Comparison of ENCODE assay signal across 10 cellular contexts in the genomic region with DNA sequence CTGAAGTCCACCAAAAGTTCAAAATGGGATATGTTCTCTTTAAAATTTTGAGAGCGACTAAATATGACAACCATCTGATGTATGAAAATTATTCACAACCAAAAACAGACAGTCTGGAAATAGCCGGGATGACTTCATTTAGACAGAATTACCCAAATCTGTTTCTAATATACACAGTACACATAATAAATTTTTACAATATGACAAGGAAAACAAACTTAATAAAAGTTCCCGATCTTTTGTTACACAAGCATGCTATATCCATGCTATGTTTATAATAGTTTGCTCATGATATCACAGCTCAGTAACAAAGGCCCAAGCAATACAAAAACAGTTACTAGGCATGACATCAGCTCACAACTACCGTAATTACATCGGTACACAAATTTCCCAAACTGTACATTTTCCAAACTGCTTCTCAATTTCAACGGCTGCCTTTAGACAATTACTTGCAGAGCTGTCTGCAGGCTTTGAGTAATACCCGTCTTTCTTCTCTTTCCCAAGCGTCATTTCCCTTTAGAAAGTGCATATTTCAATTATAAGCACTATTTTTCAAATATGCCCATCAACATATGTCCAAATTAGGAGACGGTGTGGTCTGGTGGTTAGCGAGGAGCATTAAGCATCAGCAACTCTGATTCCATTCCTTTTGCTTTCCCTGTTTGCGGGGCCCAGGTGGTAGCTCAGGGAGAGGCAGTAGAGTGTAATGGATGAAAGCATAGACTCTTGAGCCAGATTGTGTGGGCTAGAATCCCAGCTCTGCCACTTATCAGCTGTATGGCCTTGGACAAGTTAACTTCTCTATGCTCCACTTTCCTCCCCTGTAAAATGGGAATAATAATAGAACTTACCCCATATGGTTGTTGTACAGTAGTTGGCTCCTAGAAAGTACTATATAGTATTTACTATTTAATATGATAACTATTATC.
A peak's percentile ranks its signal among the peaks of the same experiment; 100 is the strongest.
DNase-seq lines count a peak whose midpoint lies in the region; ATAC-seq and TF ChIP-seq lines count a peak whose summit lies in the region.
"Had no signal": no experiment of that assay in that cellular context is flagged by ENCODE, and none has a peak within 500 bp of the region (broad histone marks: within the 10 kb centered on the region; RNA-seq: fewer than 3 reads in every experiment).

No MANE protein-coding gene starts in this region.

- CTCF ChIA-PET in activated CD4-positive, alpha-beta T cell treated with anti-CD3 and anti-CD28 coated beads, Interleukin-2, amount 10 ng/mL, durations not matched to agents 7 days and 5 days (lab: Charles Lee), result interaction anchor here (0.6 to 1.4 kb wide), 4 partner anchors 11 to 340 kb away, joined by 3 to 4 read pairs (median 4); no protein-coding TSS in a partner anchor

- no peaks in the 10 kb centered on the region for H3K27me3 Mint-ChIP-seq in activated CD4-positive, alpha-beta T cell treated with anti-CD3 and anti-CD28 coated beads, Interleukin-2, amount 10 ng/mL, durations not matched to agents 7 days and 5 days
- H3K27me3 Mint-ChIP-seq in activated naive CD8-positive, alpha-beta T cell treated with anti-CD3 and anti-CD28 coated beads, Interleukin-2, amount 10 ng/mL, durations not matched to agents 7 days and 5 days, result no peaks in the 10 kb centered on the region
- H3K27me3 Mint-ChIP-seq in natural killer cell treated with Interleukin-12 subunit alpha and Interleukin-12 subunit beta and Interleukin-15 and Interleukin-18, amount 100 ng/mL, for 72 hours, result no peaks in the 10 kb centered on the region

- TF ChIP-seq POLR2A in transverse colon (IDR thresholded peaks at IDR 0.05), result no peak

- peaks cover 47% of the 10 kb centered on the region for H3K36me3 Mint-ChIP-seq in activated CD4-positive, alpha-beta T cell treated with anti-CD3 and anti-CD28 coated beads, Interleukin-2, amount 10 ng/mL, durations not matched to agents 7 days and 5 days (ENCODE audit: low read depth)
- H3K36me3 Mint-ChIP-seq in activated naive CD8-positive, alpha-beta T cell treated with anti-CD3 and anti-CD28 coated beads, Interleukin-2, amount 10 ng/mL, durations not matched to agents 7 days and 5 days, result peaks cover 42% of the 10 kb centered on the region
- no peaks in the 10 kb centered on the region for H3K36me3 Mint-ChIP-seq in natural killer cell treated with Interleukin-12 subunit alpha and Interleukin-12 subunit beta and Interleukin-15 and Interleukin-18, amount 100 ng/mL, for 72 hours

- H3K27ac ChIP-seq in transverse colon, result peak overlapping the region; percentile 58 to 79 (median 66)
- H3K27ac ChIP-seq: BLaER1 treated with 17β-estradiol and CSF1 and Interleukin-3, amounts not matched to agents 10 nM and 100 nM had no signal

- TF ChIP-seq CTCF in transverse colon (IDR thresholded peaks at IDR 0.05), result no peak

- H3K27ac Mint-ChIP-seq in activated CD4-positive, alpha-beta T cell treated with anti-CD3 and anti-CD28 coated beads, Interleukin-2, amount 10 ng/mL, durations not matched to agents 7 days and 5 days, result no peak overlapping the region
- peak overlapping the region; percentile 36 for H3K27ac Mint-ChIP-seq in activated naive CD8-positive, alpha-beta T cell treated with anti-CD3 and anti-CD28 coated beads, Interleukin-2, amount 10 ng/mL, durations not matched to agents 7 days and 5 days
- peak overlapping the region in 1 of 2 donors; percentile 54 for H3K27ac Mint-ChIP-seq in natural killer cell treated with Interleukin-12 subunit alpha and Interleukin-12 subunit beta and Interleukin-15 and Interleukin-18, amount 100 ng/mL, for 72 hours

- H3K36me3 ChIP-seq in transverse colon, result no peaks in the 10 kb centered on the region

- DNase-seq in activated CD4-positive, alpha-beta T cell treated with anti-CD3 and anti-CD28 coated beads, Interleukin-2, amount 10 ng/mL, durations not matched to agents 7 days and 5 days, result no peak
- DNase-seq in activated CD4-positive, alpha-beta T cell treated with anti-CD3 and anti-CD28 coated beads, Interleukin-2, amount 50 U/mL, for 4 hours, result no peak
- DNase-seq in activated naive CD8-positive, alpha-beta T cell treated with anti-CD3 and anti-CD28 coated beads, Interleukin-2, amount 10 ng/mL, durations not matched to agents 7 days and 5 days, result no peak
- peak; percentile 48 for DNase-seq in hepatic stellate cell (ENCODE audit: low spot score)
- DNase-seq in transverse colon, result no peak
- no peak for DNase-seq in SHP77 treated with DMSO at 0.1 percent for 48 hours (lab: John Stamatoyannopoulos, UW)
- no peak for DNase-seq in natural killer cell treated with Interleukin-12 subunit alpha and Interleukin-12 subunit beta and Interleukin-15 and Interleukin-18, amount 100 ng/mL, for 72 hours (ENCODE audit: low spot score)
- DNase-seq: stimulated activated naive CD4-positive, alpha-beta T cell treated with Interleukin-2 at 50 U/mL for 16 hours had no signal

- H3K4me1 ChIP-seq in transverse colon, result peaks cover 12 to 79% (median 37%) of the 10 kb centered on the region in 4 donors

- in situ Hi-C loops in transverse colon (cut with MboI; ENCODE audit: low pct_ligation_motif_present in 1 of 4, low pct_unique_long_range_greater_than_20kb in 1 of 4, low sequenced_read_pairs in 3 of 4), result no loop called here

- no peaks in the 10 kb centered on the region for H3K9me3 ChIP-seq in transverse colon
- H3K9me3 ChIP-seq: BLaER1 treated with 17β-estradiol and CSF1 and Interleukin-3, amounts not matched to agents 10 nM and 100 nM had no signal

- POLR2A ChIA-PET in activated CD4-positive, alpha-beta T cell treated with anti-CD3 and anti-CD28 coated beads, Interleukin-2, amount 10 ng/mL, durations not matched to agents 7 days and 5 days (lab: Charles Lee), result no interaction called here
- POLR2A ChIA-PET in activated naive CD8-positive, alpha-beta T cell treated with anti-CD3 and anti-CD28 coated beads, Interleukin-2, amount 10 ng/mL, durations not matched to agents 7 days and 5 days (lab: Charles Lee), result interaction anchor here (0.6 kb wide), 1 partner anchor 25 kb away, joined by 3 read pairs; no protein-coding TSS in a partner anchor

- TF ChIP-seq EP300 in transverse colon (IDR thresholded peaks at IDR 0.05; ENCODE audit: low read depth), result no peak

- no peaks in the 10 kb centered on the region for H3K27me3 ChIP-seq in transverse colon
- H3K27me3 ChIP-seq: BLaER1 treated with 17β-estradiol and CSF1 and Interleukin-3, amounts not matched to agents 10 nM and 100 nM had no signal

- intact Hi-C loops in transverse colon (cut with DNase I; ENCODE audit: low total_unique reads), result no loop called here

- 40 to 43% methylated on average over 11 of the region's 11 CpGs for WGBS in transverse colon (ENCODE audit: low coverage in 1 of 2), 2 donors

- peaks cover 61% of the 10 kb centered on the region for H3K4me1 Mint-ChIP-seq in activated CD4-positive, alpha-beta T cell treated with anti-CD3 and anti-CD28 coated beads, Interleukin-2, amount 10 ng/mL, durations not matched to agents 7 days and 5 days
- H3K4me1 Mint-ChIP-seq in activated naive CD8-positive, alpha-beta T cell treated with anti-CD3 and anti-CD28 coated beads, Interleukin-2, amount 10 ng/mL, durations not matched to agents 7 days and 5 days, result peaks cover 61% of the 10 kb centered on the region
- peaks cover 60 to 71% of the 10 kb centered on the region in 2 donors for H3K4me1 Mint-ChIP-seq in natural killer cell treated with Interleukin-12 subunit alpha and Interleukin-12 subunit beta and Interleukin-15 and Interleukin-18, amount 100 ng/mL, for 72 hours (ENCODE audit: low read depth in 2 of 2)

- no peaks in the 10 kb centered on the region for H3K9me3 Mint-ChIP-seq in activated CD4-positive, alpha-beta T cell treated with anti-CD3 and anti-CD28 coated beads, Interleukin-2, amount 10 ng/mL, durations not matched to agents 7 days and 5 days
- no peaks in the 10 kb centered on the region for H3K9me3 Mint-ChIP-seq in activated naive CD8-positive, alpha-beta T cell treated with anti-CD3 and anti-CD28 coated beads, Interleukin-2, amount 10 ng/mL, durations not matched to agents 7 days and 5 days
- H3K9me3 Mint-ChIP-seq in natural killer cell treated with Interleukin-12 subunit alpha and Interleukin-12 subunit beta and Interleukin-15 and Interleukin-18, amount 100 ng/mL, for 72 hours, result no peaks in the 10 kb centered on the region

- H3K4me3 ChIP-seq in transverse colon, result no peak overlapping the region
- H3K4me3 ChIP-seq: BLaER1 treated with 17β-estradiol and CSF1 and Interleukin-3, amounts not matched to agents 10 nM and 100 nM had no signal

- peak overlapping the region; percentile 9 for H3K4me3 Mint-ChIP-seq in activated CD4-positive, alpha-beta T cell treated with anti-CD3 and anti-CD28 coated beads, Interleukin-2, amount 10 ng/mL, durations not matched to agents 7 days and 5 days
- no peak overlapping the region for H3K4me3 Mint-ChIP-seq in activated naive CD8-positive, alpha-beta T cell treated with anti-CD3 and anti-CD28 coated beads, Interleukin-2, amount 10 ng/mL, durations not matched to agents 7 days and 5 days
- H3K4me3 Mint-ChIP-seq in natural killer cell treated with Interleukin-12 subunit alpha and Interleukin-12 subunit beta and Interleukin-15 and Interleukin-18, amount 100 ng/mL, for 72 hours, result no peak overlapping the region

- no peak for ATAC-seq in activated naive CD8-positive, alpha-beta T cell treated with anti-CD3 and anti-CD28 coated beads, Interleukin-2, amount 10 ng/mL, durations not matched to agents 7 days and 5 days (ENCODE audit: low read depth)
- no peak for ATAC-seq in HG03342 (IDR thresholded peaks at IDR 0.05; ENCODE audit: unreplicated experiment)
- no peak for ATAC-seq in natural killer cell treated with Interleukin-12 subunit alpha and Interleukin-12 subunit beta and Interleukin-15 and Interleukin-18, amount 100 ng/mL, for 72 hours
